Comparison of ENCODE assay signal across 13 cellular contexts in the genomic region with DNA sequence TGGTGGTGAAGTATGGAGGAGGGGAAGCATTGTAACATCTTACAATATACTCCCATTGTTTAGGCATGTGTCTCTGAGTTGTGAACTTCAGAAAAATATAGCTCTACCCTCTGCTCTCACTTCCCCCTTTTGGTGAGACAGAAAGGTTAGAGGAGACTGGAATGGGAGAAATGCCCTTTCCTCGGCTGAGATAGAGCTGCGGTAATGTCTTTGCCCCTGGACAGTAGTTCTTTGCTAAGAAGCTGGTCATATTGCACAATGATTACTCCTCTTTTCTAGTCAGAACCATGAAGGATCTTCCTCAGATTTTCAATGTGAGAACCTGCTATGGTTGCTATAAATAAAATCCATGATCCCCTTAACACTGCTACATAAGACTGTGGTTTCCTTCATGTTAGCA.
"Had no signal": no experiment of that assay in that cellular context is flagged by ENCODE, and none has a peak within 500 bp of the region (broad histone marks: within the 10 kb centered on the region; RNA-seq: fewer than 3 reads in every experiment).

No MANE protein-coding gene starts in this region.

- H3K4me1 ChIP-seq: ascending aorta, breast epithelium, gastroesophageal sphincter, neural progenitor cell had no signal

- H3K9me3 ChIP-seq: ascending aorta had no signal

- DNase-seq: activated CD4-positive, CD25-positive, alpha-beta regulatory T cell treated with anti-CD3 and anti-CD28 coated beads, Interleukin-2, amount 50 U/mL, for 72 hours; activated naive CD4-positive, alpha-beta T cell treated with anti-CD3 and anti-CD28 coated beads for 36 hours; activated naive CD8-positive, alpha-beta T cell treated with anti-CD3 and anti-CD28 coated beads, Interleukin-2, amount 50 U/mL, for 24 hours; activated T-cell treated with anti-CD3 and anti-CD28 coated beads for 4 hours; endodermal cell; mammary epithelial cell; naive B cell had no signal

- H3K36me3 ChIP-seq: ascending aorta, breast epithelium, gastroesophageal sphincter, neural progenitor cell had no signal

- H3K27ac ChIP-seq: ascending aorta, breast epithelium, gastroesophageal sphincter, neural progenitor cell had no signal

- H3K4me3 ChIP-seq: ascending aorta, breast epithelium, gastroesophageal sphincter, neural progenitor cell had no signal

- H2AFZ ChIP-seq: neural progenitor cell had no signal

- ATAC-seq: activated naive CD8-positive, alpha-beta T cell treated with anti-CD3 and anti-CD28 coated beads, Interleukin-2, amount 50 U/mL, for 24 hours; gastroesophageal sphincter; sciatic nerve had no signal

- H3K9ac ChIP-seq: neural progenitor cell had no signal

- H3K27me3 ChIP-seq: ascending aorta, gastroesophageal sphincter, neural progenitor cell had no signal

- FAIRE-seq: islet of Langerhans had no signal

- H3K4me2 ChIP-seq: neural progenitor cell had no signal
